1 cellular context compared by ENCODE assay signal in the genomic region with DNA sequence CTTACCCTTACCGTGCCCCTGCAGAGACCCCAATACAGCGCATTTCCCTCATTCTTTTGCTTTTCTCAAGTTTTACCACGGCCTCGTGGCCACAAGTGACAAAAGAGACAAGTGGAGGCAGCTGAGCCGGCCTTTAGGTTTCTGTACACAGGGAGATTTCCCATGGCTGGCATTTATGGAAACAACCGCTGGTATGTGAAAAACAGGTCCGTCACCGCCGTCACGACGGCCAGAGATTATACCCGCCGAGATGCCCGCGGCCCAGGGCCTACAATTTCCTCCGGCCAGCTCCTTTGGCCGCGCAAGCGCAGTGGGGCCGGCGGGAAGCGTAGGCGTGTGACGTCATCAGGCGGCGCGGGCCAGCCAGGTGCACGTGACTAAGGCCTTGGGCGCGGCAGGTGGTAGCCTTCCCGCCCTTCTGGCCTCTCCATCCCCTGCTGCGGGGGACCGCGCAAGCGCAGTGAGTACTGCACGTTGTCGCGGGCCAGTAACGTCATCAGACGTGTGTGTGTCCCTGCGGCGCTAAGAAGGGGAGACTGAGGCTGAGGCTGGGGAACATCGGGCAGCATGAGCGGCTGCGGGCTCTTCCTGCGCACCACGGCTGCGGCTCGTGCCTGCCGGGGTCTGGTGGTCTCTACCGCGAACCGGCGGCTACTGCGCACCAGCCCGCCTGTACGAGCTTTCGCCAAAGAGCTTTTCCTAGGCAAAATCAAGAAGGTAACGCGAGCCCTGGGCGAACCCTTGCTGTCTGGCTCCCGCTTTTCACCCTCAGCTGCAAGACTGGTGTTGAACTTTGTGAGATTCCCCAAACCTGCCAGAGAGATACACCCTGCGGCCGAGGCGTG.
TF ChIP-seq lines count a peak whose summit lies in the region.

A gene (plus strand): TSS at position 496 of the 845 bp plus-strand sequence. CDS start 72 bp downstream, at position 568.

TF ChIP-seq in HepG2, 621 proteins besides CTCF, POLR2A, EP300 and RAD21 (continued from another document and continues in another):
- TF ChIP-seq KAT2B (IDR thresholded peaks at IDR 0.05; ENCODE audit: borderline replicate concordance, low read depth, low read length) (no peak), ZNF431 (CRISPR knock-in tag; IDR thresholded peaks at IDR 0.05; ENCODE audit: borderline replicate concordance, low read depth) (peak; percentile 91), ZFX (CRISPR knock-in tag; IDR thresholded peaks at IDR 0.05; ENCODE audit: low read depth) (peak; percentile 98), FOXC1 (CRISPR knock-in tag; IDR thresholded peaks at IDR 0.05; ENCODE audit: borderline replicate concordance) (peak; percentile 95), SMARCE1 (IDR thresholded peaks at IDR 0.05; ENCODE audit: borderline replicate concordance) (no peak), ZBTB7A (CRISPR knock-in tag; IDR thresholded peaks at IDR 0.05) (peak; percentile 55; the same call in 1 of the 2 replicates), PCBP1 (IDR thresholded peaks at IDR 0.05; ENCODE audit: borderline replicate concordance, low read depth, low read length) (no peak), EHMT2 (IDR thresholded peaks at IDR 0.05; ENCODE audit: borderline replicate concordance, low read depth, low read length) (no peak), ZBTB1 (CRISPR knock-in tag; IDR thresholded peaks at IDR 0.05; ENCODE audit: borderline replicate concordance) (no peak), MEIS1 (CRISPR knock-in tag; IDR thresholded peaks at IDR 0.05; ENCODE audit: borderline replicate concordance) (peak; percentile 0; the same call in 1 of the 2 replicates), TOPORS (CRISPR knock-in tag; IDR thresholded peaks at IDR 0.05) (peak; percentile 93; the same call in 1 of the 2 replicates), SP2 (CRISPR knock-in tag; IDR thresholded peaks at IDR 0.05) (peak; percentile 45), ZNF747 (CRISPR knock-in tag; IDR thresholded peaks at IDR 0.05; ENCODE audit: borderline replicate concordance) (peak; percentile 97), DPF2 (CRISPR knock-in tag; IDR thresholded peaks at IDR 0.05; ENCODE audit: borderline replicate concordance, low read depth) (0 out of 2 replicates have a peak, but pooled peaks have one; percentile 38), HOXA3 (CRISPR knock-in tag; IDR thresholded peaks at IDR 0.05) (peak; percentile 99), NFE2L2 (IDR thresholded peaks at IDR 0.05; ENCODE audit: low read length) (no peak), SOX13 (IDR thresholded peaks at IDR 0.05) (no peak), SOX13 (CRISPR knock-in tag; conservative IDR thresholded peaks at IDR 0.05 in 1 of 2, IDR thresholded peaks at IDR 0.05 in 1 of 2) (peak in 1 of 2 experiments; percentile 61; a peak in 1 of 4 replicates), PAX8 (CRISPR knock-in tag; IDR thresholded peaks at IDR 0.05; ENCODE audit: borderline replicate concordance) (peak; percentile 97; the same call in 1 of the 2 replicates), SNAPC2 (CRISPR knock-in tag; IDR thresholded peaks at IDR 0.05) (peak; percentile 84), ISX (CRISPR knock-in tag; conservative IDR thresholded peaks at IDR 0.05) (peak; percentile 67), HDAC6 (IDR thresholded peaks at IDR 0.05; ENCODE audit: low read depth, low read length) (no peak)
- TF ChIP-seq, protein P1, sequence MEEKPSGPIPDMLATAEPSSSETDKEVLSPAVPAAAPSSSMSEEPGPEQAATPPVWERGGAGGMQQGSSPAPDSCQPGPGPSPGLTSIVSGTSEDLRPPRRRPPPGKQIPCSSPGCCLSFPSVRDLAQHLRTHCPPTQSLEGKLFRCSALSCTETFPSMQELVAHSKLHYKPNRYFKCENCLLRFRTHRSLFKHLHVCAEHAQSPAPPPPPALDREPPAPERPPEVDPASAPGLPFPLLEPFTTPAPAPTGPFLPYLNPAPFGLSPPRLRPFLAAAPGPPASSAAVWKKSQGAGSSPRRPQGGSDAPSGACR (CRISPR knock-in tag; IDR thresholded peaks at IDR 0.05): peak; percentile 81; the same call in 1 of the 2 replicates
- TF ChIP-seq, protein P2, sequence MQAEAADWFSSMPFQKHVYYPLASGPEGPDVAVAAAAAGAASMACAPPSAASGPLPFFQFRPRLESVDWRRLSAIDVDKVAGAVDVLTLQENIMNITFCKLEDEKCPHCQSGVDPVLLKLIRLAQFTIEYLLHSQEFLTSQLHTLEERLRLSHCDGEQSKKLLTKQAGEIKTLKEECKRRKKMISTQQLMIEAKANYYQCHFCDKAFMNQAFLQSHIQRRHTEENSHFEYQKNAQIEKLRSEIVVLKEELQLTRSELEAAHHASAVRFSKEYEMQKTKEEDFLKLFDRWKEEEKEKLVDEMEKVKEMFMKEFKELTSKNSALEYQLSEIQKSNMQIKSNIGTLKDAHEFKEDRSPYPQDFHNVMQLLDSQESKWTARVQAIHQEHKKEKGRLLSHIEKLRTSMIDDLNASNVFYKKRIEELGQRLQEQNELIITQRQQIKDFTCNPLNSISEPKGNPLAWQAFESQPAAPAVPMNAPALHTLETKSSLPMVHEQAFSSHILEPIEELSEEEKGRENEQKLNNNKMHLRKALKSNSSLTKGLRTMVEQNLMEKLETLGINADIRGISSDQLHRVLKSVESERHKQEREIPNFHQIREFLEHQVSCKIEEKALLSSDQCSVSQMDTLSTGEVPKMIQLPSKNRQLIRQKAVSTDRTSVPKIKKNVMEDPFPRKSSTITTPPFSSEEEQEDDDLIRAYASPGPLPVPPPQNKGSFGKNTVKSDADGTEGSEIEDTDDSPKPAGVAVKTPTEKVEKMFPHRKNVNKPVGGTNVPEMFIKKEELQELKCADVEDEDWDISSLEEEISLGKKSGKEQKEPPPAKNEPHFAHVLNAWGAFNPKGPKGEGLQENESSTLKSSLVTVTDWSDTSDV (CRISPR knock-in tag; IDR thresholded peaks at IDR 0.05): peak; percentile 90
- TF ChIP-seq, protein P3, sequence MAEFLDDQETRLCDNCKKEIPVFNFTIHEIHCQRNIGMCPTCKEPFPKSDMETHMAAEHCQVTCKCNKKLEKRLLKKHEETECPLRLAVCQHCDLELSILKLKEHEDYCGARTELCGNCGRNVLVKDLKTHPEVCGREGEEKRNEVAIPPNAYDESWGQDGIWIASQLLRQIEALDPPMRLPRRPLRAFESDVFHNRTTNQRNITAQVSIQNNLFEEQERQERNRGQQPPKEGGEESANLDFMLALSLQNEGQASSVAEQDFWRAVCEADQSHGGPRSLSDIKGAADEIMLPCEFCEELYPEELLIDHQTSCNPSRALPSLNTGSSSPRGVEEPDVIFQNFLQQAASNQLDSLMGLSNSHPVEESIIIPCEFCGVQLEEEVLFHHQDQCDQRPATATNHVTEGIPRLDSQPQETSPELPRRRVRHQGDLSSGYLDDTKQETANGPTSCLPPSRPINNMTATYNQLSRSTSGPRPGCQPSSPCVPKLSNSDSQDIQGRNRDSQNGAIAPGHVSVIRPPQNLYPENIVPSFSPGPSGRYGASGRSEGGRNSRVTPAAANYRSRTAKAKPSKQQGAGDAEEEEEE (CRISPR knock-in tag; IDR thresholded peaks at IDR 0.05; ENCODE audit: borderline replicate concordance): 0 out of 2 replicates have a peak, but pooled peaks have one; percentile 72
- TF ChIP-seq, protein P4, sequence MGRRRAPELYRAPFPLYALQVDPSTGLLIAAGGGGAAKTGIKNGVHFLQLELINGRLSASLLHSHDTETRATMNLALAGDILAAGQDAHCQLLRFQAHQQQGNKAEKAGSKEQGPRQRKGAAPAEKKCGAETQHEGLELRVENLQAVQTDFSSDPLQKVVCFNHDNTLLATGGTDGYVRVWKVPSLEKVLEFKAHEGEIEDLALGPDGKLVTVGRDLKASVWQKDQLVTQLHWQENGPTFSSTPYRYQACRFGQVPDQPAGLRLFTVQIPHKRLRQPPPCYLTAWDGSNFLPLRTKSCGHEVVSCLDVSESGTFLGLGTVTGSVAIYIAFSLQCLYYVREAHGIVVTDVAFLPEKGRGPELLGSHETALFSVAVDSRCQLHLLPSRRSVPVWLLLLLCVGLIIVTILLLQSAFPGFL (CRISPR knock-in tag; IDR thresholded peaks at IDR 0.05): peak; percentile 44; the same call in 1 of the 2 replicates
- TF ChIP-seq, protein P5, sequence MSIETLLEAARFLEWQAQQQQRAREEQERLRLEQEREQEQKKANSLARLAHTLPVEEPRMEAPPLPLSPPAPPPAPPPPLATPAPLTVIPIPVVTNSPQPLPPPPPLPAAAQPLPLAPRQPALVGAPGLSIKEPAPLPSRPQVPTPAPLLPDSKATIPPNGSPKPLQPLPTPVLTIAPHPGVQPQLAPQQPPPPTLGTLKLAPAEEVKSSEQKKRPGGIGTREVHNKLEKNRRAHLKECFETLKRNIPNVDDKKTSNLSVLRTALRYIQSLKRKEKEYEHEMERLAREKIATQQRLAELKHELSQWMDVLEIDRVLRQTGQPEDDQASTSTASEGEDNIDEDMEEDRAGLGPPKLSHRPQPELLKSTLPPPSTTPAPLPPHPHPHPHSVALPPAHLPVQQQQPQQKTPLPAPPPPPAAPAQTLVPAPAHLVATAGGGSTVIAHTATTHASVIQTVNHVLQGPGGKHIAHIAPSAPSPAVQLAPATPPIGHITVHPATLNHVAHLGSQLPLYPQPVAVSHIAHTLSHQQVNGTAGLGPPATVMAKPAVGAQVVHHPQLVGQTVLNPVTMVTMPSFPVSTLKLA (IDR thresholded peaks at IDR 0.05): peak; percentile 78
- TF ChIP-seq, protein P6, sequence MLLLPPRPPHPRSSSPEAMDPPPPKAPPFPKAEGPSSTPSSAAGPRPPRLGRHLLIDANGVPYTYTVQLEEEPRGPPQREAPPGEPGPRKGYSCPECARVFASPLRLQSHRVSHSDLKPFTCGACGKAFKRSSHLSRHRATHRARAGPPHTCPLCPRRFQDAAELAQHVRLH (CRISPR knock-in tag; IDR thresholded peaks at IDR 0.05; ENCODE audit: borderline replicate concordance, low read depth): peak; percentile 99
- TF ChIP-seq, protein P7, sequence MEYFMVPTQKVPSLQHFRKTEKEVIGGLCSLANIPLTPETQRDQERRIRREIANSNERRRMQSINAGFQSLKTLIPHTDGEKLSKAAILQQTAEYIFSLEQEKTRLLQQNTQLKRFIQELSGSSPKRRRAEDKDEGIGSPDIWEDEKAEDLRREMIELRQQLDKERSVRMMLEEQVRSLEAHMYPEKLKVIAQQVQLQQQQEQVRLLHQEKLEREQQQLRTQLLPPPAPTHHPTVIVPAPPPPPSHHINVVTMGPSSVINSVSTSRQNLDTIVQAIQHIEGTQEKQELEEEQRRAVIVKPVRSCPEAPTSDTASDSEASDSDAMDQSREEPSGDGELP (IDR thresholded peaks at IDR 0.05; ENCODE audit: borderline replicate concordance, low read depth): no peak; the same call in 1 of the 2 replicates
- TF ChIP-seq, protein P8, sequence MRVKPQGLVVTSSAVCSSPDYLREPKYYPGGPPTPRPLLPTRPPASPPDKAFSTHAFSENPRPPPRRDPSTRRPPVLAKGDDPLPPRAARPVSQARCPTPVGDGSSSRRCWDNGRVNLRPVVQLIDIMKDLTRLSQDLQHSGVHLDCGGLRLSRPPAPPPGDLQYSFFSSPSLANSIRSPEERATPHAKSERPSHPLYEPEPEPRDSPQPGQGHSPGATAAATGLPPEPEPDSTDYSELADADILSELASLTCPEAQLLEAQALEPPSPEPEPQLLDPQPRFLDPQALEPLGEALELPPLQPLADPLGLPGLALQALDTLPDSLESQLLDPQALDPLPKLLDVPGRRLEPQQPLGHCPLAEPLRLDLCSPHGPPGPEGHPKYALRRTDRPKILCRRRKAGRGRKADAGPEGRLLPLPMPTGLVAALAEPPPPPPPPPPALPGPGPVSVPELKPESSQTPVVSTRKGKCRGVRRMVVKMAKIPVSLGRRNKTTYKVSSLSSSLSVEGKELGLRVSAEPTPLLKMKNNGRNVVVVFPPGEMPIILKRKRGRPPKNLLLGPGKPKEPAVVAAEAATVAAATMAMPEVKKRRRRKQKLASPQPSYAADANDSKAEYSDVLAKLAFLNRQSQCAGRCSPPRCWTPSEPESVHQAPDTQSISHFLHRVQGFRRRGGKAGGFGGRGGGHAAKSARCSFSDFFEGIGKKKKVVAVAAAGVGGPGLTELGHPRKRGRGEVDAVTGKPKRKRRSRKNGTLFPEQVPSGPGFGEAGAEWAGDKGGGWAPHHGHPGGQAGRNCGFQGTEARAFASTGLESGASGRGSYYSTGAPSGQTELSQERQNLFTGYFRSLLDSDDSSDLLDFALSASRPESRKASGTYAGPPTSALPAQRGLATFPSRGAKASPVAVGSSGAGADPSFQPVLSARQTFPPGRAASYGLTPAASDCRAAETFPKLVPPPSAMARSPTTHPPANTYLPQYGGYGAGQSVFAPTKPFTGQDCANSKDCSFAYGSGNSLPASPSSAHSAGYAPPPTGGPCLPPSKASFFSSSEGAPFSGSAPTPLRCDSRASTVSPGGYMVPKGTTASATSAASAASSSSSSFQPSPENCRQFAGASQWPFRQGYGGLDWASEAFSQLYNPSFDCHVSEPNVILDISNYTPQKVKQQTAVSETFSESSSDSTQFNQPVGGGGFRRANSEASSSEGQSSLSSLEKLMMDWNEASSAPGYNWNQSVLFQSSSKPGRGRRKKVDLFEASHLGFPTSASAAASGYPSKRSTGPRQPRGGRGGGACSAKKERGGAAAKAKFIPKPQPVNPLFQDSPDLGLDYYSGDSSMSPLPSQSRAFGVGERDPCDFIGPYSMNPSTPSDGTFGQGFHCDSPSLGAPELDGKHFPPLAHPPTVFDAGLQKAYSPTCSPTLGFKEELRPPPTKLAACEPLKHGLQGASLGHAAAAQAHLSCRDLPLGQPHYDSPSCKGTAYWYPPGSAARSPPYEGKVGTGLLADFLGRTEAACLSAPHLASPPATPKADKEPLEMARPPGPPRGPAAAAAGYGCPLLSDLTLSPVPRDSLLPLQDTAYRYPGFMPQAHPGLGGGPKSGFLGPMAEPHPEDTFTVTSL (CRISPR knock-in tag; IDR thresholded peaks at IDR 0.05; ENCODE audit: borderline replicate concordance): peak; percentile 63; the same call in 1 of the 2 replicates
- TF ChIP-seq, protein P9, sequence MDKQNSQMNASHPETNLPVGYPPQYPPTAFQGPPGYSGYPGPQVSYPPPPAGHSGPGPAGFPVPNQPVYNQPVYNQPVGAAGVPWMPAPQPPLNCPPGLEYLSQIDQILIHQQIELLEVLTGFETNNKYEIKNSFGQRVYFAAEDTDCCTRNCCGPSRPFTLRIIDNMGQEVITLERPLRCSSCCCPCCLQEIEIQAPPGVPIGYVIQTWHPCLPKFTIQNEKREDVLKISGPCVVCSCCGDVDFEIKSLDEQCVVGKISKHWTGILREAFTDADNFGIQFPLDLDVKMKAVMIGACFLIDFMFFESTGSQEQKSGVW (CRISPR knock-in tag; IDR thresholded peaks at IDR 0.05; ENCODE audit: borderline replicate concordance): peak; percentile 85; the same call in 1 of the 2 replicates
- TF ChIP-seq, protein P10, sequence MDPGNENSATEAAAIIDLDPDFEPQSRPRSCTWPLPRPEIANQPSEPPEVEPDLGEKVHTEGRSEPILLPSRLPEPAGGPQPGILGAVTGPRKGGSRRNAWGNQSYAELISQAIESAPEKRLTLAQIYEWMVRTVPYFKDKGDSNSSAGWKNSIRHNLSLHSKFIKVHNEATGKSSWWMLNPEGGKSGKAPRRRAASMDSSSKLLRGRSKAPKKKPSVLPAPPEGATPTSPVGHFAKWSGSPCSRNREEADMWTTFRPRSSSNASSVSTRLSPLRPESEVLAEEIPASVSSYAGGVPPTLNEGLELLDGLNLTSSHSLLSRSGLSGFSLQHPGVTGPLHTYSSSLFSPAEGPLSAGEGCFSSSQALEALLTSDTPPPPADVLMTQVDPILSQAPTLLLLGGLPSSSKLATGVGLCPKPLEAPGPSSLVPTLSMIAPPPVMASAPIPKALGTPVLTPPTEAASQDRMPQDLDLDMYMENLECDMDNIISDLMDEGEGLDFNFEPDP (CRISPR knock-in tag; conservative IDR thresholded peaks at IDR 0.05): no peak
- TF ChIP-seq, protein P11, sequence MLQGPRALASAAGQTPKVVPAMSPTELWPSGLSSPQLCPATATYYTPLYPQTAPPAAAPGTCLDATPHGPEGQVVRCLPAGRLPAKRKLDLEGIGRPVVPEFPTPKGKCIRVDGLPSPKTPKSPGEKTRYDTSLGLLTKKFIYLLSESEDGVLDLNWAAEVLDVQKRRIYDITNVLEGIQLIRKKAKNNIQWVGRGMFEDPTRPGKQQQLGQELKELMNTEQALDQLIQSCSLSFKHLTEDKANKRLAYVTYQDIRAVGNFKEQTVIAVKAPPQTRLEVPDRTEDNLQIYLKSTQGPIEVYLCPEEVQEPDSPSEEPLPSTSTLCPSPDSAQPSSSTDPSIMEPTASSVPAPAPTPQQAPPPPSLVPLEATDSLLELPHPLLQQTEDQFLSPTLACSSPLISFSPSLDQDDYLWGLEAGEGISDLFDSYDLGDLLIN (CRISPR knock-in tag; IDR thresholded peaks at IDR 0.05; ENCODE audit: borderline replicate concordance): peak; percentile 99; the same call in 1 of the 2 replicates
